In the genomic region with DNA sequence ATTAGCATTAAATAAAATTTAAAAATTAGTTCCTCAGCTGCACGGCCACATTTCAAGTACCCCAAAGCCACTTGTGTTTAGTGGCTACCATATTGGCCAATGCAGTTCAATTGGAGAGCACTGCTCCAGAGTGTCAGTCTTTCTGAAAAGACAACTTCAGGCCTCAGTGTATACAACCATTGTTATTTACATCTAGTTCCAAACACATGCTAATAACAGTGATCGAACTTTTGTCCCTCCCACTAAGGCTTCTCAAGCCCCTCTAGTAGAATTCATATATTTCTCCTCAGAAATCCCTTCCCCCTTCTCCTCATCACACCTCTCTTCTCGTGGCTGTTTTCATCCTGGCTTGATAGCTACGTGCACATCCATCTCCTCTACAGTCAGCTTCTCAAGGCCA, we compare ENCODE assay signal across 12 cellular contexts. TPM values are rescaled to one million over a fixed set of nuclear protein-coding genes. Genes with fewer than 3 reads are reported as not detected.
DNase-seq lines count a peak whose midpoint lies in the region; ATAC-seq, FAIRE-seq and TF ChIP-seq lines count a peak whose summit lies in the region.
"Had no signal": no experiment of that assay in that cellular context is flagged by ENCODE, and none has a peak within 500 bp of the region (broad histone marks: within the 10 kb centered on the region; RNA-seq: fewer than 3 reads in every experiment).

No MANE protein-coding gene starts in this region.

- no peaks in the 10 kb centered on the region for H4K20me1 ChIP-seq in GM12878 (ENCODE audit: control insufficient read depth, insufficient read depth)

- in situ Hi-C loops in GM12878 (cut with MboI) = no loop called here

- H2AFZ ChIP-seq in GM12878 (ENCODE audit: control insufficient read depth, low read depth, low read length) = no peak overlapping the region

- no peak overlapping the region for H3K9ac ChIP-seq in NT2/D1 (ENCODE audit: insufficient read length, low read depth)
- H3K9ac ChIP-seq in GM12878 (ENCODE audit: control insufficient read depth, insufficient read depth, low read length) = no peak overlapping the region

- H3K9me3 ChIP-seq in NT2/D1 (ENCODE audit: insufficient read depth, low read length) (no peaks in the 10 kb centered on the region), GM12878 (replicated peaks; ENCODE audit: control insufficient read depth, insufficient read depth, low read length) (no peaks in the 10 kb centered on the region), sigmoid colon (no peaks in the 10 kb centered on the region), stomach (no peaks in the 10 kb centered on the region)
- H3K9me3 ChIP-seq: ascending aorta had no signal

- H3K4me2 ChIP-seq in GM12878 (ENCODE audit: control insufficient read depth, insufficient read depth) = peak overlapping the region; percentile 44

- no peak for ATAC-seq in GM12878
- ATAC-seq in natural killer cell = no peak

- H3K4me1 Mint-ChIP-seq in activated T-cell treated with anti-CD3 and anti-CD28 coated beads, Interleukin-2, amount 50 U/mL, for 24 hours (ENCODE audit: low read depth) = peaks cover 96% of the 10 kb centered on the region
- peaks cover 52 to 57% of the 10 kb centered on the region in 2 donors for H3K4me1 Mint-ChIP-seq in natural killer cell
- H3K4me1 Mint-ChIP-seq: mesothelial cell of epicardium had no signal

- RAD21 ChIA-PET in GM12878 (lab: Charles Lee; ENCODE audit: unreplicated experiment) = interaction anchor here (0.9 to 4.5 kb wide), 9 partner anchors 15 to 165 kb away, joined by 3 to 22 read pairs (median 5); no protein-coding TSS in a partner anchor

- H3K36me3 Mint-ChIP-seq in activated T-cell treated with anti-CD3 and anti-CD28 coated beads, Interleukin-2, amount 50 U/mL, for 24 hours (ENCODE audit: low read depth) = peaks cover 64% of the 10 kb centered on the region
- no peaks in the 10 kb centered on the region for H3K36me3 Mint-ChIP-seq in natural killer cell

- H3K27ac ChIP-seq in GM12878 (ENCODE audit: control insufficient read depth, insufficient read depth) = peak overlapping the region; percentile 95
- no peak overlapping the region for H3K27ac ChIP-seq in sigmoid colon
- no peak overlapping the region for H3K27ac ChIP-seq in stomach
- H3K27ac ChIP-seq: ascending aorta had no signal

- intact Hi-C loops in GM12878 (cut with micrococcal nuclease; ENCODE audit: unreplicated experiment) = loop anchor here (2.0 to 10.0 kb wide), 3 partner anchors 35 to 347 kb away; no protein-coding TSS in a partner anchor
- intact Hi-C loops in natural killer cell (cut with micrococcal nuclease) = loop anchor here (5.0 kb wide), 1 partner anchor 40 kb away; no protein-coding TSS in a partner anchor
- intact Hi-C loops in sigmoid colon (cut with DNase I) = no loop called here
- intact Hi-C loops in stomach (cut with DNase I; ENCODE audit: low total_unique reads) = no loop called here

- peaks cover 3% of the 10 kb centered on the region for H3K9me3 Mint-ChIP-seq in activated T-cell treated with anti-CD3 and anti-CD28 coated beads, Interleukin-2, amount 50 U/mL, for 24 hours
- H3K9me3 Mint-ChIP-seq in natural killer cell = no peaks in the 10 kb centered on the region

- H3K79me2 ChIP-seq in GM12878 (ENCODE audit: control insufficient read depth, insufficient read depth, low read length) = peaks cover 62% of the 10 kb centered on the region

- no peak for DNase-seq in activated T-cell treated with anti-CD3 and anti-CD28 coated beads, Interleukin-2, amount 50 U/mL, for 24 hours
- no peak for DNase-seq in activated T-cell treated with anti-CD3 and anti-CD28 coated beads, Interleukin-2, amount 50 U/mL, for 1 hour
- DNase-seq in NT2/D1 (ENCODE audit: low read depth, low spot score) (peak; percentile 35), GM12878 (ENCODE audit: low read depth, low spot score) (no peak), natural killer cell (no peak), sigmoid colon (no peak), NCI-H446 treated with DMSO at 0.1 percent for 48 hours (lab: John Stamatoyannopoulos, UW) (no peak), stomach (no peak)
- DNase-seq: head of caudate nucleus, NCI-H146 had no signal

- SMC1A ChIA-PET in GM12878 (lab: Charles Lee; ENCODE audit: uncharacterized antibody, unreplicated experiment) = interaction anchor here (1.1 to 11.4 kb wide), 7 partner anchors 9 to 60 kb away, joined by 3 to 76 read pairs (median 10); no protein-coding TSS in a partner anchor

- TF ChIP-seq RAD21 in GM12878 (IDR thresholded peaks at IDR 0.05; ENCODE audit: insufficient read depth, low read depth, low read length) = no peak

- H3K36me3 ChIP-seq in NT2/D1 (ENCODE audit: insufficient read depth, insufficient read length, low read length) (no peaks in the 10 kb centered on the region), GM12878 (ENCODE audit: control insufficient read depth in 2 of 2, insufficient read depth in 2 of 2, low read length in 1 of 2) (peaks cover 0 to 13% of the 10 kb centered on the region in 2 experiments; a peak in 2 of 4 replicates), sigmoid colon (no peaks in the 10 kb centered on the region), stomach (no peaks in the 10 kb centered on the region)
- H3K36me3 ChIP-seq: ascending aorta had no signal

- POLR2A ChIA-PET in GM12878 (lab: Charles Lee) = interaction anchor here (0.9 to 1.1 kb wide), 2 partner anchors 27 to 91 kb away, joined by 3 read pairs; no protein-coding TSS in a partner anchor

- H3K27me3 ChIP-seq in NT2/D1 (ENCODE audit: insufficient read depth, insufficient read length) = no peaks in the 10 kb centered on the region
- no peaks in the 10 kb centered on the region for H3K27me3 ChIP-seq in GM12878 (replicated peaks in 1 of 2; ENCODE audit: control insufficient read depth in 2 of 2, insufficient read depth in 2 of 2, low read length in 1 of 2)
- no peaks in the 10 kb centered on the region for H3K27me3 ChIP-seq in sigmoid colon
- no peaks in the 10 kb centered on the region for H3K27me3 ChIP-seq in stomach
- H3K27me3 ChIP-seq: ascending aorta had no signal

- no TSS peak for BruUV-seq in GM12878 (replicated peaks; lab: Mats Ljungman, UMichigan)

- H3K4me3 ChIP-seq in NT2/D1 (ENCODE audit: insufficient read length, low read depth) (no peak overlapping the region), GM12878 (no peak overlapping the region), sigmoid colon (no peak overlapping the region), stomach (no peak overlapping the region)
- H3K4me3 ChIP-seq: ascending aorta had no signal

- TF ChIP-seq EP300 in GM12878 (IDR thresholded peaks at IDR 0.05; ENCODE audit: borderline replicate concordance in 1 of 2, control insufficient read depth in 1 of 2, low read depth in 2 of 2, low read length in 2 of 2) = no peak
- no peak for TF ChIP-seq EP300 in sigmoid colon (IDR thresholded peaks at IDR 0.05)
- TF ChIP-seq EP300 in stomach (IDR thresholded peaks at IDR 0.05) = no peak

- TF ChIP-seq CTCF in GM12878 (IDR thresholded peaks at IDR 0.05 in 2 of 3, conservative IDR thresholded peaks at IDR 0.05 in 1 of 3; ENCODE audit: control insufficient read depth in 2 of 3, extremely low read depth in 1 of 3, insufficient read depth in 1 of 3, low read depth in 3 of 3, low read length in 3 of 3) (no peak), natural killer cell (IDR thresholded peaks at IDR 0.05) (no peak), sigmoid colon (IDR thresholded peaks at IDR 0.05) (no peak), stomach (IDR thresholded peaks at IDR 0.05) (no peak)

- H3K4me3 Mint-ChIP-seq in activated T-cell treated with anti-CD3 and anti-CD28 coated beads, Interleukin-2, amount 50 U/mL, for 24 hours = peak overlapping the region; percentile 75
- H3K4me3 Mint-ChIP-seq in natural killer cell = no peak overlapping the region
- H3K4me3 Mint-ChIP-seq: mesothelial cell of epicardium had no signal

- 92% methylated on average over 4 of the region's 4 CpGs for WGBS in GM12878 (ENCODE audit: insufficient coverage, insufficient replicate concordance, low lambda C conversion rate, missing lambda C conversion rate)
- WGBS in sigmoid colon, 2 donors = 90 to 92% methylated on average over 4 of the region's 4 CpGs
- 90 to 95% (median 95%) methylated on average over 4 of the region's 4 CpGs for WGBS in stomach, 5 donors

- H3K27ac Mint-ChIP-seq in activated T-cell treated with anti-CD3 and anti-CD28 coated beads, Interleukin-2, amount 50 U/mL, for 24 hours = peak overlapping the region; percentile 100
- H3K27ac Mint-ChIP-seq in natural killer cell = peak overlapping the region; percentile 7 to 90
- H3K27ac Mint-ChIP-seq: mesothelial cell of epicardium had no signal

- H3K4me1 ChIP-seq in NT2/D1 (ENCODE audit: insufficient read depth, insufficient read length) (peaks cover 3% of the 10 kb centered on the region), GM12878 (ENCODE audit: control insufficient read depth, insufficient read depth, low read length) (peaks cover 32% of the 10 kb centered on the region), sigmoid colon (no peaks in the 10 kb centered on the region), stomach (no peaks in the 10 kb centered on the region)
- H3K4me1 ChIP-seq: ascending aorta had no signal

- CTCF ChIA-PET in GM12878 (lab: Yijun Ruan, JAX) = interaction anchor here (1.0 to 1.4 kb wide), 3 partner anchors 30 to 115 kb away, joined by 3 read pairs; no protein-coding TSS in a partner anchor

- TF ChIP-seq POLR2A in GM12878 (IDR thresholded peaks at IDR 0.05; ENCODE audit: low read depth, low read length) (no peak), sigmoid colon (IDR thresholded peaks at IDR 0.05) (no peak), stomach (IDR thresholded peaks at IDR 0.05) (no peak)

- no peak for FAIRE-seq in GM12878 (lab: Jason Lieb, UNC)

- no peaks in the 10 kb centered on the region for H3K27me3 Mint-ChIP-seq in activated T-cell treated with anti-CD3 and anti-CD28 coated beads, Interleukin-2, amount 50 U/mL, for 24 hours
- no peaks in the 10 kb centered on the region for H3K27me3 Mint-ChIP-seq in natural killer cell (ENCODE audit: low read depth in 2 of 2)

RNA-seq across cellular contexts. Expression of a gene that starts 32.9 kb away (rescaled TPM):
- 139 and 140 TPM in 2 replicates for total RNA-seq in GM12878 (2013; cell fraction: nucleolus; rRNA removed)
- total RNA-seq in GM12878 (2014; rRNA removed) (11.6 and 14.7 TPM in 2 replicates), GM12878 (2014; rRNA removed; fragmentation: Illumina TruSeq; extraction: Trizol) (15.5 and 15.9 TPM in 2 replicates), GM12878 (2021) (15.7 and 18.2 TPM in 2 replicates), natural killer cell (10 to 100 TPM; 14.6 to 21.6 (median 18.7) TPM), sigmoid colon (10 to 100 TPM; 11.5 to 21.7 (median 15.0) TPM), stomach (10 to 100 TPM in 2 of 5 donors, 1 to 10 TPM in 2, under 1 TPM in 1; 0.58 to 14.3 (median 9.1) TPM)
- polyA plus RNA-seq in GM12878 (2011; ENCODE audit: low read depth) = 5.6 TPM
- polyA plus RNA-seq in GM12878 (2011; rRNA removed) (13.2 and 14.4 TPM in 2 replicates), GM12878 (2014; fragmentation: Illumina TruSeq; extraction: Trizol) (13.6 and 16.5 TPM in 2 replicates), GM12878 (2014; fragmentation: Nextera tagmentation; extraction: Ambion mirVana) (1 to 10 TPM; 1.2 to 1.6 TPM), GM12878 (2014; rRNA removed) (8.8 TPM in 2 replicates), GM12878 (2016; fragmentation: Nextera tagmentation; extraction: Ambion mirVana) (1 to 10 TPM; 4.4 to 5.0 TPM), sigmoid colon (1 to 10 TPM; 1.8 to 7.3 (median 2.4) TPM), stomach (1 to 10 TPM; 2.2 to 3.2 (median 2.9) TPM)
- 13.0 and 14.7 TPM in 2 replicates for polyA plus RNA-seq in GM12878 (2011; cell fraction: cytosol; rRNA removed)
- polyA plus RNA-seq in GM12878 (2011; cell fraction: nucleus; rRNA removed) = 24.2 and 25.1 TPM in 2 replicates
- polyA plus RNA-seq in GM12878 (2012) = 6.4 and 10.4 TPM in 2 replicates
- polyA minus RNA-seq in GM12878 (2011; rRNA and poly(A)+ RNA removed) = 47.2 and 50.2 TPM in 2 replicates
- 13.0 and 14.1 TPM in 2 replicates for polyA minus RNA-seq in GM12878 (2011; cell fraction: cytosol; rRNA and poly(A)+ RNA removed)
- polyA minus RNA-seq in GM12878 (2011; cell fraction: nucleus; rRNA and poly(A)+ RNA removed) = 22.6 and 29.6 TPM in 2 replicates

Comparison
In these comparisons a context has a peak if more than half of its experiments do, and no peak if none do; other contexts are left out.
1. intact Hi-C loops: an anchor here in GM12878 (2.0 to 10.0 kb wide) and natural killer cell (5.0 kb wide); none called in sigmoid colon and stomach.